Comparison of ENCODE assay signal across 1 cellular context in the genomic region with DNA sequence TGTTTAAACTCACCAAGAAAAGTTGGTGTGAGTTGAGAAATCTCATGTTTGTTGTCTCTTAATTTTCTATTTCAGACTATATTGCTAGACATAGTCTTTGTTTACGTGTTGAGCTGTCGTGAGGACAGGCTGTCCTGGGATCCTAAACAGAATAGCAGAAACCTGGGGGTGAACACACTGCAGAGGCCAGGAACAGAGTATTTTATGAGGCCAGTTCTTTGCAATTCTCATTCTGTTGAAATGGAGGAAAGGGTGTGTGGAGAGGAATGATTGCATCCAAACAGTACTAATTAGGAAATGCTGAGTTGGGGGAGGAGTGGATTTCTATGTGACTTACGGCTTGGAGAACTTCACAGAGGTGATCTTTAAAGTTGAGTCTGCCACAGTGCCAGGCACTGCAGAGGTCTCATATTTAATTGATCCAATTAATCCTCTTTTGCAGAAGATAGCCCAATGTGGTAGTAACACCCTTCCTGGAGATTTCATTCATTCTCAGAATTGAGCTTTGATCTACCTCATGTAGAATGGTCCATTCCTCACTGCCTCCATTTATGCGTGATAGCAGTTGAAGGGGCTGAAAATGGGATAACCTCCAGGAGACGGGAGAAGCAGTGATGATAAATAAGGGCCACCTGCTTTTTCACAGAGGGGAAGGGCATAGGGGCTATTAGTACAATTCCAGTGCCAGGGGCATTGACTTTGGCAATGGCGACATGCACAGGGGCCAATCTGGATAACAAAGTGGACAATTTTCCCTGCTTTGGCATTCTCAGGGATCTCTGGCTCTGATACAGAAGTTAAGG.
TF ChIP-seq lines count a peak whose summit lies in the region.

No MANE protein-coding gene starts in this region.

TF ChIP-seq in GM12878, 131 proteins besides CTCF, POLR2A, EP300 and RAD21:
- TF ChIP-seq KDM1A (IDR thresholded peaks at IDR 0.05; ENCODE audit: borderline replicate concordance) (no peak), FOS (IDR thresholded peaks at IDR 0.05; ENCODE audit: borderline replicate concordance, extremely low read depth, insufficient read length) (no peak), CHD4 (IDR thresholded peaks at IDR 0.05) (no peak), TARDBP (IDR thresholded peaks at IDR 0.05; ENCODE audit: borderline replicate concordance) (no peak)
TF ChIP-seq in GM12878: peak in this region for 0.
